In the genomic region with DNA sequence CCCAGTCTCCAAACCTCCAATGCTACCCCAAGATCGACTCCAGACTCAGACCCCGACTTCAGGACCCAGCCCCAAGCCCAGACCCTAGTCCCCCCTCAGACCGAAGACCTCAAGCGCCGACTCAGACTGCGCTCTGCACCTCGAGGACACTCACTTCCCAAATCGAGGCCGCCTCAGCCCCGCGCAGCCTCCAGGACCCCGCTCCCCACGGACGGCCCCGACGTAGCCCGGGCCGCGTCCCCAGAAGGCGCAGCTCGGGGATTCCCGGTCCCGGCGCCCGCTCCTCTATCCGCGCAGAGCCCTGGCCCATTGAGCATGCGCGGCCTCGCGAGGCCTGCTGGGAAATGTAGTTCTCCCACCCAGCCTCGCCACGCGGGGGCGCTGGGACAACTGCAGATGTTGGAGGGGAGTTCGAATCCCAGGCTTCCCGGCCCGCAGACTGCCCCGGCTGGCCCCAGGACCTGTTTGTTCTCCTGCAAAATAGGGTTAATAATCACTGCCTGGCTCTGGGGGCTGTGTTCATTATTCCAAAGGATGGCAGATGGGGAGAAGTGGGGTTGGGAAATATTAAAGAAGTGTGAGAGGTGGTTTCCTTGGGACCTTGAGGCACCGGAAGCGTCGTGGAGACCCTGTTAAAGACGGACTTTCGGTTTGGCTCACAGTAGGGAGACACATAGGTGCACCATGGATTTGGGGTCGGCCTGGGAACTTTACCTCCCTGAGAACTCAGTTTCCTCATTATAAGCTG, we compare ENCODE assay signal across 8 cellular contexts. TPM values are rescaled to one million over a fixed set of nuclear protein-coding genes. Genes with fewer than 3 reads are reported as not detected.
DNase-seq lines count a peak whose midpoint lies in the region; ATAC-seq and TF ChIP-seq lines count a peak whose summit lies in the region.

A gene with protein sequence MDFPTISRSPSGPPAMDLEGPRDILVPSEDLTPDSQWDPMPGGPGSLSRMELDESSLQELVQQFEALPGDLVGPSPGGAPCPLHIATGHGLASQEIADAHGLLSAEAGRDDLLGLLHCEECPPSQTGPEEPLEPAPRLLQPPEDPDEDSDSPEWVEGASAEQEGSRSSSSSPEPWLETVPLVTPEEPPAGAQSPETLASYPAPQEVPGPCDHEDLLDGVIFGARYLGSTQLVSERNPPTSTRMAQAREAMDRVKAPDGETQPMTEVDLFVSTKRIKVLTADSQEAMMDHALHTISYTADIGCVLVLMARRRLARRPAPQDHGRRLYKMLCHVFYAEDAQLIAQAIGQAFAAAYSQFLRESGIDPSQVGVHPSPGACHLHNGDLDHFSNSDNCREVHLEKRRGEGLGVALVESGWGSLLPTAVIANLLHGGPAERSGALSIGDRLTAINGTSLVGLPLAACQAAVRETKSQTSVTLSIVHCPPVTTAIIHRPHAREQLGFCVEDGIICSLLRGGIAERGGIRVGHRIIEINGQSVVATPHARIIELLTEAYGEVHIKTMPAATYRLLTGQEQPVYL (minus strand): TSS at position 311 of the 748 bp plus-strand sequence. CDS start 1,428 bp downstream, outside the sequence.

- peak; percentile 52 for ATAC-seq in HG02759 (IDR thresholded peaks at IDR 0.05; ENCODE audit: unreplicated experiment)
- peak; percentile 59 for ATAC-seq in left ventricle myocardium superior
- ATAC-seq in psoas muscle, result peak; percentile 66 to 77 (median 68)

- H3K4me1 ChIP-seq in psoas muscle (peaks cover 9% of the 10 kb centered on the region), urinary bladder (ENCODE audit: insufficient read depth) (no peaks in the 10 kb centered on the region)

- H3K4me1 Mint-ChIP-seq in T-helper 1 cell treated with Interleukin-12 subunit alpha and Interleukin-12 subunit beta and Interleukin-4 antibody, amounts not matched to agents 30 μg/mL and 1 μg/mL, for 36 hours (ENCODE audit: low read depth), result peaks cover 27% of the 10 kb centered on the region

- no peaks in the 10 kb centered on the region for H3K9me3 ChIP-seq in psoas muscle

- peaks cover 12% of the 10 kb centered on the region for H3K36me3 Mint-ChIP-seq in T-helper 1 cell treated with Interleukin-12 subunit alpha and Interleukin-12 subunit beta and Interleukin-4 antibody, amounts not matched to agents 30 μg/mL and 1 μg/mL, for 36 hours (ENCODE audit: low read depth)

- H3K27me3 Mint-ChIP-seq in T-helper 1 cell treated with Interleukin-12 subunit alpha and Interleukin-12 subunit beta and Interleukin-4 antibody, amounts not matched to agents 30 μg/mL and 1 μg/mL, for 36 hours (ENCODE audit: low read depth), result peaks cover 3% of the 10 kb centered on the region

- peaks cover 0 to 50% of the 10 kb centered on the region in 2 donors for H3K36me3 ChIP-seq in psoas muscle (ENCODE audit: insufficient read depth in 1 of 2, low read depth in 1 of 2)
- no peaks in the 10 kb centered on the region for H3K36me3 ChIP-seq in urinary bladder (ENCODE audit: insufficient read depth)

- TF ChIP-seq CTCF in psoas muscle (IDR thresholded peaks at IDR 0.05), result peak; percentile 61

- peak within 1 kb of the TSS; percentile 92 for H3K4me3 ChIP-seq in psoas muscle
- peak within 1 kb of the TSS; percentile 74 for H3K4me3 ChIP-seq in urinary bladder (ENCODE audit: low read depth, low read length)

- H3K9me3 Mint-ChIP-seq in T-helper 1 cell treated with Interleukin-12 subunit alpha and Interleukin-12 subunit beta and Interleukin-4 antibody, amounts not matched to agents 30 μg/mL and 1 μg/mL, for 36 hours, result no peaks in the 10 kb centered on the region

- DNase-seq in GM04504 (ENCODE audit: low read depth) (peak; percentile 77), NCI-H146 treated with DMSO at 0.1 percent for 48 hours (lab: John Stamatoyannopoulos, UW; ENCODE audit: unreplicated experiment) (peak; percentile 55), amniotic stem cell (lab: John Stamatoyannopoulos, UW) (peak; percentile 83), left ventricle myocardium superior (peak; percentile 97), psoas muscle (peak; percentile 93 to 97)

- H3K27ac Mint-ChIP-seq in T-helper 1 cell treated with Interleukin-12 subunit alpha and Interleukin-12 subunit beta and Interleukin-4 antibody, amounts not matched to agents 30 μg/mL and 1 μg/mL, for 36 hours, result peak within 1 kb of the TSS; percentile 99

- WGBS in psoas muscle, 3 donors, result 2 to 5% (median 2%) methylated on average over 33 to 45 of the region's 45 CpGs
- 4% methylated on average over 45 of the region's 45 CpGs for WGBS in urinary bladder

- no peaks in the 10 kb centered on the region for H3K27me3 ChIP-seq in psoas muscle (ENCODE audit: insufficient read depth in 3 of 3, low read length in 2 of 3)

- intact Hi-C loops in left ventricle myocardium superior (cut with micrococcal nuclease) (no loop called here), psoas muscle (cut with DNase I) (loop anchor here (5.0 kb wide), 1 partner anchor 226 kb away; the partner anchor contains the start of gene EEF2 (in 2 of the 2))

- H3K4me3 Mint-ChIP-seq in T-helper 1 cell treated with Interleukin-12 subunit alpha and Interleukin-12 subunit beta and Interleukin-4 antibody, amounts not matched to agents 30 μg/mL and 1 μg/mL, for 36 hours, result peak within 1 kb of the TSS; percentile 99

- peak within 1 kb of the TSS; percentile 97 for H3K27ac ChIP-seq in psoas muscle
- H3K27ac ChIP-seq in urinary bladder (ENCODE audit: low read depth), result peak within 1 kb of the TSS; percentile 99

RNA-seq across cellular contexts. Expression of the gene that starts here (rescaled TPM):
- 12.5 TPM for total RNA-seq in left ventricle myocardium superior
- total RNA-seq in psoas muscle, result 10 to 100 TPM; 17.7 to 23.6 (median 18.4) TPM
- polyA plus RNA-seq in psoas muscle, result 10 to 100 TPM; 19.4 to 30.1 (median 23.6) TPM
- total RNA-seq in urinary bladder, result 10.4 TPM
- polyA plus RNA-seq in urinary bladder, result 21.7 TPM

Comparison
In these comparisons a context has a peak if more than half of its experiments do, and no peak if none do; other contexts are left out.
1. Peak in every context shown above with its lines: DNase-seq, ATAC-seq, H3K4me3 ChIP-seq and H3K27ac ChIP-seq.